In the genomic region with DNA sequence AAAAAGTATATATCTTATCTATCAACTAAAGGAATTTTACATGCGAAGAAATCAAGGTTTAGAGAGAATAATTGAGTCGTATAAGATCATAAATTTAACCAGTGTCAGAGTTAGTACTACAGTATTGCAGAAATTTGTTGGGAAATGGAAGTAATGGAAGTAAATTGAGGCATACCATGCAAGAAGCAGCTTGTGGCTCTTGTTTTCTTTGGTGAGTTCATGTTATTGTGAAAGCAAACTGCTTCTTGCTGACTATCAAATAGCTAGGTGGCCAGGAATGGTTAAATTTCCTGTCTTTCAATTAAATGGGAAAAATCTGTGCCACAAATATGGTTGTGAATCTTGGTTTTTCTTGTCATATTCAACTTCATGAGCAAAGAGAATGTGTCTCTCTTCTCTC, we compare ENCODE assay signal across 26 cellular contexts.
"Had no signal": no experiment of that assay in that cellular context is flagged by ENCODE, and none has a peak within 500 bp of the region (broad histone marks: within the 10 kb centered on the region; RNA-seq: fewer than 3 reads in every experiment).

No MANE protein-coding gene starts in this region.

- FAIRE-seq: endometrium, keratinocyte, urothelium cell line had no signal

- H3K4me3 Mint-ChIP-seq: effector memory CD8-positive, alpha-beta T cell; memory B cell; mesothelial cell of epicardium; naive thymus-derived CD4-positive, alpha-beta T cell; nephron progenitor cell; stimulated activated effector memory CD8-positive, alpha-beta T cell treated with anti-CD3 and anti-CD28 coated beads, Interleukin-12 subunit alpha, Interleukin-12 subunit beta, amount 100 ng/mL, for 72 hours had no signal

- H3K36me3 ChIP-seq: gastrocnemius medialis, lower lobe of right lung, prostate gland, right atrium auricular region, sigmoid colon, thoracic aorta, tibial nerve, upper lobe of left lung had no signal

- ATAC-seq: effector memory CD8-positive, alpha-beta T cell; esophagus mucosa; gastrocnemius medialis; left ventricle myocardium superior; lower lobe of right lung; naive thymus-derived CD4-positive, alpha-beta T cell; stimulated activated effector memory CD8-positive, alpha-beta T cell treated with anti-CD3 and anti-CD28 coated beads, Interleukin-12 subunit alpha, Interleukin-12 subunit beta, amount 100 ng/mL, for 72 hours had no signal

- H3K9me3 Mint-ChIP-seq: effector memory CD8-positive, alpha-beta T cell; memory B cell; naive thymus-derived CD4-positive, alpha-beta T cell; nephron progenitor cell; stimulated activated effector memory CD8-positive, alpha-beta T cell treated with anti-CD3 and anti-CD28 coated beads, Interleukin-12 subunit alpha, Interleukin-12 subunit beta, amount 100 ng/mL, for 72 hours had no signal

- H3K27me3 ChIP-seq: gastrocnemius medialis, right atrium auricular region, sigmoid colon, tibial nerve, upper lobe of left lung had no signal

- H3K27ac ChIP-seq: gastrocnemius medialis, lower lobe of right lung, prostate gland, right atrium auricular region, sigmoid colon, thoracic aorta, tibial nerve, upper lobe of left lung had no signal

- DNase-seq: cortex of kidney; effector memory CD8-positive, alpha-beta T cell; foreskin fibroblast; gastrocnemius medialis; head of caudate nucleus; left ventricle myocardium superior; lower lobe of right lung; naive thymus-derived CD4-positive, alpha-beta T cell; nephron progenitor cell; nucleus accumbens; sigmoid colon; stimulated activated CD4-positive, alpha-beta T cell treated with anti-CD3 and anti-CD28 coated beads, Interleukin-2, amount 100 ng/mL, for 24 hours; stimulated activated CD4-positive, alpha-beta T cell treated with anti-CD3 and anti-CD28 coated beads, Interleukin-4, amount 100 ng/mL, for 24 hours; stimulated activated naive CD4-positive, alpha-beta T cell treated with Interleukin-2 at 50 U/mL for 16 hours; upper lobe of left lung had no signal

- H3K27ac Mint-ChIP-seq: effector memory CD8-positive, alpha-beta T cell; memory B cell; mesothelial cell of epicardium; naive thymus-derived CD4-positive, alpha-beta T cell; nephron progenitor cell; stimulated activated effector memory CD8-positive, alpha-beta T cell treated with anti-CD3 and anti-CD28 coated beads, Interleukin-12 subunit alpha, Interleukin-12 subunit beta, amount 100 ng/mL, for 72 hours had no signal

- H3K4me1 Mint-ChIP-seq: memory B cell; naive thymus-derived CD4-positive, alpha-beta T cell; stimulated activated effector memory CD8-positive, alpha-beta T cell treated with anti-CD3 and anti-CD28 coated beads, Interleukin-12 subunit alpha, Interleukin-12 subunit beta, amount 100 ng/mL, for 72 hours had no signal

- H3K4me1 ChIP-seq: gastrocnemius medialis, lower lobe of right lung, prostate gland, right atrium auricular region, sigmoid colon, tibial nerve, upper lobe of left lung had no signal

- H3K4me3 ChIP-seq: gastrocnemius medialis, lower lobe of right lung, prostate gland, right atrium auricular region, sigmoid colon, thoracic aorta, tibial nerve, upper lobe of left lung had no signal

- H3K36me3 Mint-ChIP-seq: memory B cell; mesothelial cell of epicardium; naive thymus-derived CD4-positive, alpha-beta T cell; stimulated activated effector memory CD8-positive, alpha-beta T cell treated with anti-CD3 and anti-CD28 coated beads, Interleukin-12 subunit alpha, Interleukin-12 subunit beta, amount 100 ng/mL, for 72 hours had no signal

- H3K9me3 ChIP-seq: gastrocnemius medialis, lower lobe of right lung, prostate gland, right atrium auricular region, sigmoid colon, thoracic aorta, tibial nerve, upper lobe of left lung had no signal
